9 cellular contexts compared by ENCODE assay signal in genomic region chr16:82651921-82652601, GRCh38.
DNase-seq lines count a peak whose midpoint lies in the region; ATAC-seq lines count a peak whose summit lies in the region.
"Had no signal": no experiment of that assay in that cellular context is flagged by ENCODE, and none has a peak within 500 bp of the region (broad histone marks: within the 10 kb centered on the region; RNA-seq: fewer than 3 reads in every experiment).

No MANE protein-coding gene starts in this region.

- H3K27ac ChIP-seq in HUES48 (ENCODE audit: low read depth, low read length), result peak overlapping the region; percentile 73
- H3K27ac ChIP-seq in effector memory CD4-positive, alpha-beta T cell (ENCODE audit: insufficient read depth, low read length, poor library complexity, severe bottlenecking), result peak overlapping the region; percentile 76

- H3K4me3 ChIP-seq in HUES48 (ENCODE audit: low read depth, low read length), result no peak overlapping the region
- peak overlapping the region; percentile 11 for H3K4me3 ChIP-seq in effector memory CD4-positive, alpha-beta T cell (ENCODE audit: insufficient read depth, low read depth, low read length, poor library complexity, severe bottlenecking)

- no peaks in the 10 kb centered on the region for H3K36me3 ChIP-seq in HUES48 (ENCODE audit: control insufficient read depth, insufficient read depth, low read length)
- no peaks in the 10 kb centered on the region for H3K36me3 ChIP-seq in effector memory CD4-positive, alpha-beta T cell (ENCODE audit: control insufficient read depth, insufficient read depth, low read length)

- H3K4me1 ChIP-seq in HUES48 (ENCODE audit: control insufficient read depth, insufficient read depth, low read length), result peaks cover 10% of the 10 kb centered on the region; the same call in 1 of the 2 replicates
- peaks cover 55% of the 10 kb centered on the region for H3K4me1 ChIP-seq in effector memory CD4-positive, alpha-beta T cell (ENCODE audit: control insufficient read depth, insufficient read depth, low read length, poor library complexity, severe bottlenecking)

- no peaks in the 10 kb centered on the region for H3K9me3 ChIP-seq in HUES48 (ENCODE audit: control insufficient read depth, insufficient read depth, low read length)
- no peaks in the 10 kb centered on the region for H3K9me3 ChIP-seq in effector memory CD4-positive, alpha-beta T cell (ENCODE audit: control insufficient read depth, low read length)

- peak in 1 of 3 donors; percentile 2 for DNase-seq in effector memory CD4-positive, alpha-beta T cell
- DNase-seq in midbrain (lab: John Stamatoyannopoulos, UW) (no peak), epidermal melanocyte (ENCODE audit: insufficient read length, low spot score) (no peak), SHP77 (lab: John Stamatoyannopoulos, UW) (no peak)
- DNase-seq in activated CD4-positive, CD25-positive, alpha-beta regulatory T cell (lab: John Stamatoyannopoulos, UW), result no peak
- DNase-seq: islet precursor cell had no signal

- H3K9ac ChIP-seq in HUES48 (ENCODE audit: low read depth, low read length), result no peak overlapping the region

- peak; percentile 33 for ATAC-seq in GM18508 (IDR thresholded peaks at IDR 0.05; ENCODE audit: insufficient read depth, unreplicated experiment)
- peak; percentile 74 for ATAC-seq in GM21526 (IDR thresholded peaks at IDR 0.05; ENCODE audit: low FRiP score, unreplicated experiment)

- no peaks in the 10 kb centered on the region for H3K27me3 ChIP-seq in HUES48 (ENCODE audit: control insufficient read depth, insufficient read depth, low read length)
- H3K27me3 ChIP-seq in effector memory CD4-positive, alpha-beta T cell (replicated peaks; ENCODE audit: control insufficient read depth, insufficient read depth, low read length, poor library complexity, severe bottlenecking), result no peaks in the 10 kb centered on the region
